6 cellular contexts compared by ENCODE assay signal in the genomic region with DNA sequence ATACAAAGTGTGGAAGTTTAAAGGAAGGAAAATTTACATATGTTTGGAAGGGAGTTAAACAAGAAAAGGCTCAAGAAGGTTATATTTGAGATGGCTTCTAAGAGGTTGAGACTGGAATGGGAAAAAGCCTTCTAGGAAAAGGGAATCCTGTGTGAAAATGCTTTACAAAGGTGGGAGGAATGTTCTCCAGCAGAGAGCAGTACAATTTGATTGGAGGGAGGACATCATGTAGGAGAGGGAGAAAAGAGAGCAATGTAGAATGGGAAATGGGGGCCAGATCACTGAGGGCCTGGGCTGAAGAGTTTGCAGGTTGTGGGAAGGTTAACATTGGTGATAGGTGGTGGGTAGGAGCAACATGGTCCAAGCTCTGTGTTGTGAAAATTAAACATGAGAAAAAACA.
"Had no signal": no experiment of that assay in that cellular context is flagged by ENCODE, and none has a peak within 500 bp of the region (broad histone marks: within the 10 kb centered on the region; RNA-seq: fewer than 3 reads in every experiment).

No MANE protein-coding gene starts in this region.

- ATAC-seq: HCT116, K562 had no signal

- H3K9me3 ChIP-seq: HAP-1 had no signal

- H3K36me3 ChIP-seq: HAP-1 had no signal

- H3K4me3 Mint-ChIP-seq: HFFc6 had no signal

- H3K27ac Mint-ChIP-seq: HFFc6 had no signal

- H3K4me3 ChIP-seq: HAP-1, K562 had no signal

- H3K4me1 ChIP-seq: HAP-1 had no signal

- DNase-seq: GOT3, HFFc6, IMR-90 had no signal
